In the genomic region with DNA sequence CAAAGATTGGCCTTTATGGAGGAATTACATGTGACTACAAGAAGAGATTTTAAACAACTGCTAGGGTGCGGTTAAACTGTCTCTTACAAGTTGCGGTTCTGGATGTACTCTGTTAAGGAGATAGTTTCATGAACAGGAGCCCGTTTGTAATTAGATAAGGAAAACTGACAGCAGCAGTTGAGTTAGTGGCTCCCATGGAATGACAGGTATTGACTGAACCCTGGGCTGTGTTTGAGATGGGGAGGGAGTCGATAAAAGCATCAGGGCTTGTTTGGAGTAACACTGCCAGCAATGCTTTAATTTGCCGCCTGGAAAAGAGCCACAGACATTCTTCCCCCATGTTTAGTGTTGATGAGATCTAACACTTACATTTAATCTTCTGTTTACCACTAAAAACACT, we compare ENCODE assay signal across 27 cellular contexts.
DNase-seq lines count a peak whose midpoint lies in the region; FAIRE-seq and TF ChIP-seq lines count a peak whose summit lies in the region.
"Had no signal": no experiment of that assay in that cellular context is flagged by ENCODE, and none has a peak within 500 bp of the region (broad histone marks: within the 10 kb centered on the region; RNA-seq: fewer than 3 reads in every experiment).

No MANE protein-coding gene starts in this region.

- no peaks in the 10 kb centered on the region for H3K27me3 ChIP-seq in neural progenitor cell
- H3K27me3 ChIP-seq: BLaER1 treated with 17β-estradiol and CSF1 and Interleukin-3, amounts not matched to agents 10 nM and 100 nM; breast epithelium; transverse colon had no signal

- no peaks in the 10 kb centered on the region for H3K79me2 ChIP-seq in neural progenitor cell (ENCODE audit: low read depth)

- no peaks in the 10 kb centered on the region for H3K27me3 Mint-ChIP-seq in brain
- H3K27me3 Mint-ChIP-seq in neural progenitor cell (ENCODE audit: insufficient read depth, low read depth): no peaks in the 10 kb centered on the region
- H3K27me3 Mint-ChIP-seq in osteocyte (ENCODE audit: unreplicated experiment): no peaks in the 10 kb centered on the region
- H3K27me3 Mint-ChIP-seq: activated B cell treated with CpG ODN at 0.5 μM for 24 hours; activated naive CD4-positive, alpha-beta T cell treated with anti-CD3 and anti-CD28 coated beads, Interleukin-2, amount 10 ng/mL, durations not matched to agents 7 days and 5 days had no signal

- H3K4me3 Mint-ChIP-seq in brain: peak overlapping the region in 3 of 5 experiments; percentile 38 to 77 (median 39)
- H3K4me3 Mint-ChIP-seq in neural progenitor cell: no peak overlapping the region
- no peak overlapping the region for H3K4me3 Mint-ChIP-seq in osteocyte (ENCODE audit: unreplicated experiment)
- H3K4me3 Mint-ChIP-seq: activated B cell treated with CpG ODN at 0.5 μM for 24 hours; activated naive CD4-positive, alpha-beta T cell treated with anti-CD3 and anti-CD28 coated beads, Interleukin-2, amount 10 ng/mL, durations not matched to agents 7 days and 5 days; activated T-helper 1 cell treated with anti-CD3 and anti-CD28 coated beads, Interleukin-12 subunit alpha, Interleukin-12 subunit beta, Interleukin-2, Interleukin-4 antibody, amounts not matched to agents 30 ng/mL and 10 ng/mL and 1 ng/mL, durations not matched to agents 14 hours and 24 hours and 36 hours; nephron had no signal

- H3K4me1 Mint-ChIP-seq in brain: peaks cover 42% of the 10 kb centered on the region
- H3K4me1 Mint-ChIP-seq in neural progenitor cell: no peaks in the 10 kb centered on the region
- no peaks in the 10 kb centered on the region for H3K4me1 Mint-ChIP-seq in osteocyte (ENCODE audit: unreplicated experiment)
- H3K4me1 Mint-ChIP-seq: activated B cell treated with CpG ODN at 0.5 μM for 24 hours; activated naive CD4-positive, alpha-beta T cell treated with anti-CD3 and anti-CD28 coated beads, Interleukin-2, amount 10 ng/mL, durations not matched to agents 7 days and 5 days; nephron had no signal

- H3K9me3 Mint-ChIP-seq in brain: no peaks in the 10 kb centered on the region
- no peaks in the 10 kb centered on the region for H3K9me3 Mint-ChIP-seq in neural progenitor cell
- H3K9me3 Mint-ChIP-seq in osteocyte (ENCODE audit: unreplicated experiment): no peaks in the 10 kb centered on the region
- H3K9me3 Mint-ChIP-seq: activated B cell treated with CpG ODN at 0.5 μM for 24 hours; activated T-helper 1 cell treated with anti-CD3 and anti-CD28 coated beads, Interleukin-12 subunit alpha, Interleukin-12 subunit beta, Interleukin-2, Interleukin-4 antibody, amounts not matched to agents 30 ng/mL and 10 ng/mL and 1 ng/mL, durations not matched to agents 14 hours and 24 hours and 36 hours; nephron had no signal

- DNase-seq in HuH-7.5 (ENCODE audit: low spot score) (peak; percentile 8), OCI-M1 (lab: John Stamatoyannopoulos, UW) (peak; percentile 94), neural progenitor cell (ENCODE audit: low spot score) (peak; percentile 2), osteocyte (ENCODE audit: extremely low spot score, unreplicated experiment) (no peak), DMS79 (lab: John Stamatoyannopoulos, UW) (no peak), H54 (ENCODE audit: insufficient read length, low spot score) (no peak)
- no peak for DNase-seq in activated CD4-positive, CD25-positive, alpha-beta regulatory T cell (lab: John Stamatoyannopoulos, UW)
- DNase-seq: activated B cell treated with CpG ODN at 0.5 μM for 24 hours; activated CD4-positive, alpha-beta T cell treated with anti-CD3 and anti-CD28 coated beads, Interleukin-2, amount 50 U/mL, for 4 hours; activated naive CD4-positive, alpha-beta T cell treated with anti-CD3 and anti-CD28 coated beads, Interleukin-2, amount 10 ng/mL, durations not matched to agents 7 days and 5 days; amniotic stem cell; Calu3; effector CD4-positive, alpha-beta T cell; head of caudate nucleus; NCI-H1694 treated with DMSO at 0.1 percent for 48 hours; posterior cingulate gyrus; SK-N-SH; stimulated activated CD4-positive, alpha-beta T cell treated with anti-CD3 and anti-CD28 coated beads, Interleukin-12 subunit alpha, Interleukin-12 subunit beta, amount 100 ng/mL, for 4 hours; stimulated activated CD4-positive, alpha-beta T cell treated with anti-CD3 and anti-CD28 coated beads, Interleukin-4, amount 100 ng/mL, for 1 hour; T-helper 2 cell; transverse colon had no signal

- H3F3A ChIP-seq in neural progenitor cell (ENCODE audit: low read depth): no peaks in the 10 kb centered on the region

- FAIRE-seq in H54 (lab: Jason Lieb, UNC): no peak

- H3K9me3 ChIP-seq in neural progenitor cell (ENCODE audit: low read depth): no peaks in the 10 kb centered on the region
- H3K9me3 ChIP-seq: BLaER1 treated with 17β-estradiol and CSF1 and Interleukin-3, amounts not matched to agents 10 nM and 100 nM; breast epithelium; SK-N-SH; transverse colon had no signal

- peaks cover 12% of the 10 kb centered on the region for H3K4me1 ChIP-seq in neural progenitor cell
- H3K4me1 ChIP-seq: breast epithelium, transverse colon had no signal

- H3K36me3 Mint-ChIP-seq in brain (no peaks in the 10 kb centered on the region), neural progenitor cell (no peaks in the 10 kb centered on the region), osteocyte (ENCODE audit: unreplicated experiment) (no peaks in the 10 kb centered on the region)
- H3K36me3 Mint-ChIP-seq: activated naive CD4-positive, alpha-beta T cell treated with anti-CD3 and anti-CD28 coated beads, Interleukin-2, amount 10 ng/mL, durations not matched to agents 7 days and 5 days had no signal

- H4K20me1 ChIP-seq in neural progenitor cell (ENCODE audit: low read depth): no peaks in the 10 kb centered on the region
- H4K20me1 ChIP-seq: BLaER1 treated with 17β-estradiol and CSF1 and Interleukin-3, amounts not matched to agents 10 nM and 100 nM had no signal

- no peak for TF ChIP-seq POLR2A in H54 (IDR thresholded peaks at IDR 0.05; ENCODE audit: low read depth, low read length)

- TF ChIP-seq CTCF in brain (conservative IDR thresholded peaks at IDR 0.05): no peak
- no peak for TF ChIP-seq CTCF in neural progenitor cell (IDR thresholded peaks at IDR 0.05)
- TF ChIP-seq CTCF in osteocyte (IDR thresholded peaks at IDR 0.05): no peak

- no peak overlapping the region for H3K4me3 ChIP-seq in neural progenitor cell
- H3K4me3 ChIP-seq: BLaER1 treated with 17β-estradiol and CSF1 and Interleukin-3, amounts not matched to agents 10 nM and 100 nM; breast epithelium; lung; transverse colon had no signal

- no peak overlapping the region for H3K9ac ChIP-seq in neural progenitor cell
- H3K9ac ChIP-seq: BLaER1 treated with 17β-estradiol and CSF1 and Interleukin-3, amounts not matched to agents 10 nM and 100 nM; SK-N-SH had no signal

- no peaks in the 10 kb centered on the region for H3K36me3 ChIP-seq in neural progenitor cell
- H3K36me3 ChIP-seq: BLaER1 treated with 17β-estradiol and CSF1 and Interleukin-3, amounts not matched to agents 10 nM and 100 nM; breast epithelium; transverse colon had no signal

- H3K4me2 ChIP-seq in neural progenitor cell: no peak overlapping the region
- H3K4me2 ChIP-seq: SK-N-SH had no signal

- H3K27ac Mint-ChIP-seq in brain: peak overlapping the region in 3 of 5 experiments; percentile 10 to 84 (median 53)
- no peak overlapping the region for H3K27ac Mint-ChIP-seq in neural progenitor cell
- H3K27ac Mint-ChIP-seq in osteocyte (ENCODE audit: unreplicated experiment): no peak overlapping the region
- H3K27ac Mint-ChIP-seq: activated B cell treated with CpG ODN at 0.5 μM for 24 hours; activated naive CD4-positive, alpha-beta T cell treated with anti-CD3 and anti-CD28 coated beads, Interleukin-2, amount 10 ng/mL, durations not matched to agents 7 days and 5 days; activated T-helper 1 cell treated with anti-CD3 and anti-CD28 coated beads, Interleukin-12 subunit alpha, Interleukin-12 subunit beta, Interleukin-2, Interleukin-4 antibody, amounts not matched to agents 30 ng/mL and 10 ng/mL and 1 ng/mL, durations not matched to agents 14 hours and 24 hours and 36 hours; nephron had no signal

- no peak overlapping the region for H3K27ac ChIP-seq in neural progenitor cell
- H3K27ac ChIP-seq: breast epithelium, transverse colon had no signal

- peak overlapping the region; percentile 63 for H2AFZ ChIP-seq in neural progenitor cell (replicated peaks)

Comparison
In these comparisons a context has a peak if more than half of its experiments do, and no peak if none do; other contexts are left out.
1. DNase-seq: peak in HuH-7.5 (single experiment), OCI-M1 (single experiment) and neural progenitor cell (single experiment); none in osteocyte (single experiment), DMS79 (single experiment), H54 (single experiment) and activated CD4-positive, CD25-positive, alpha-beta regulatory T cell (0 of 4).
2. H3K27ac Mint-ChIP-seq: peak in brain (3 of 5); none in neural progenitor cell (single experiment) and osteocyte (single experiment).
3. H3K4me3 Mint-ChIP-seq: peak in brain (3 of 5); none in neural progenitor cell (single experiment) and osteocyte (single experiment).